1 cellular context compared by ENCODE assay signal in the genomic region with DNA sequence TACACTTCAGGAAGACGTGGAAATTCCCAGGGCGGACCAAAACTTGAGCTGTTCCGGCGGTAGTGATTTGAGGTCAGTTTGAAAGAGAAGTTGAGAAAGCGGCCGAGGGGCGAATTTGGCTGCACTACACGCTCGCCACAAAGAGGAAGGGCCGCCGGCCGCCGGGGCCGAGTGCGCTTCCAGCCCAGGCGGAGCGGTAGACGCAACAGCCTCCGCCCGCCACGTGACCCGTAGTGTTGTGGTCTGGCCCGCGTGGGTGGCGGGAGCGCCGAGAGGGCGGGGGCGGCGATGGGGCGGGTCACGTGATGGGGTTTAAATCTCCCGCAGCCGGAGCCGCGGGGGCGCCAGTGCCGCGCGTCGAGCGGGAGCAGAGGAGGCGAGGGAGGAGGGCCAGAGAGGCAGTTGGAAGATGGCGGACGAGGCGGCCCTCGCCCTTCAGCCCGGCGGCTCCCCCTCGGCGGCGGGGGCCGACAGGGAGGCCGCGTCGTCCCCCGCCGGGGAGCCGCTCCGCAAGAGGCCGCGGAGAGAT.
A peak's percentile ranks its signal among the peaks of the same experiment; 100 is the strongest.
TF ChIP-seq lines count a peak whose summit lies in the region.

Gene SIRT1, plus strand, starts transcription at position 344 of the 529 bp plus-strand sequence. Its CDS starts 66 bp downstream, at position 410.

TF ChIP-seq in SK-N-SH, 30 proteins besides CTCF, POLR2A, EP300 and RAD21 (continued from another document):
- TF ChIP-seq FOSL2 (IDR thresholded peaks at IDR 0.05; ENCODE audit: borderline replicate concordance, low read depth), result no peak
- peak; percentile 96 for TF ChIP-seq TAF1 (IDR thresholded peaks at IDR 0.05; ENCODE audit: borderline replicate concordance, low read depth, low read length)
- TF ChIP-seq ELF1 (IDR thresholded peaks at IDR 0.05), result no peak
- no peak for TF ChIP-seq NRF1 (IDR thresholded peaks at IDR 0.05; ENCODE audit: low read depth, low read length)
- no peak for TF ChIP-seq SMC3 (IDR thresholded peaks at IDR 0.05; ENCODE audit: low read depth, low read length)
- TF ChIP-seq REST (IDR thresholded peaks at IDR 0.05; ENCODE audit: low read depth, low read length), result peak; percentile 61; the same call in 1 of the 2 replicates
- no peak for TF ChIP-seq EZH2phosphoT487 (IDR thresholded peaks at IDR 0.05; ENCODE audit: borderline replicate concordance, low read depth)
- TF ChIP-seq FOXM1 (IDR thresholded peaks at IDR 0.05; ENCODE audit: low read depth), result no peak
